Comparison of ENCODE assay signal across 8 cellular contexts in the genomic region with DNA sequence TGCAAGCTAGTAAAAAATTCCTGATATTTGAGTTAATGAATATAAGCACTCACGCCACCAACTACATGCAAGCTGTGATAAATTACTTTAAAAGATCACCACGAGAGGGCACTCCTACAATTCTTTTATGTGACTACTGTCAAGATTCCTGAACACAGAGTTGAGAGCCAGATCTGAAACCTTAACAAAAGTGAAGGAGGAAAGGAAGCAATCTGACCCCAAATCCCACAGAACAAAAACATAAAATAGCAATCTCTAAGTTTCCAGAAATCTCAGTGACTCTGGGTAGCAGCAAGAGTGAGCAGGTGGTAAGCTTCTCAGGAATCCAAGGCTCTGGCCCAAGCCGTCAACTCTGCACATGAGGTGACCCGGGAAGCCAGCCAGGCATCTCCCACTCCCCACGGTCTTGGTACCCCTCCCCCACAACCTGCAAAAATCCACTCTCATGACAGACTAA. TPM values are rescaled to one million over a fixed set of nuclear protein-coding genes. Genes with fewer than 3 reads are reported as not detected.
A peak's percentile ranks its signal among the peaks of the same experiment; 100 is the strongest.
DNase-seq lines count a peak whose midpoint lies in the region; ATAC-seq and TF ChIP-seq lines count a peak whose summit lies in the region.

No MANE protein-coding gene starts in this region.

- peak; percentile 53 for TF ChIP-seq CTCF in DOHH2 (IDR thresholded peaks at IDR 0.05; ENCODE audit: low read depth, low read length, poor library complexity, severe bottlenecking)

- H3K36me3 ChIP-seq in DOHH2 (ENCODE audit: control insufficient read depth, low read length) (peaks cover 52% of the 10 kb centered on the region), aorta (ENCODE audit: control insufficient read depth in 1 of 2, insufficient read depth in 2 of 2, low read length in 1 of 2) (no peaks in the 10 kb centered on the region)

- H3F3A ChIP-seq in DOHH2 (ENCODE audit: control insufficient read depth, insufficient read depth): peaks cover 6% of the 10 kb centered on the region

- H3K9me3 ChIP-seq in DOHH2 (ENCODE audit: control insufficient read depth, insufficient read depth, low read length) (no peaks in the 10 kb centered on the region), aorta (ENCODE audit: control insufficient read depth, low read length) (no peaks in the 10 kb centered on the region)

- no peak overlapping the region for H3K4me2 ChIP-seq in DOHH2 (ENCODE audit: low read length)

- no peaks in the 10 kb centered on the region for H3K79me2 ChIP-seq in DOHH2 (ENCODE audit: control insufficient read depth, low read length)

- no peaks in the 10 kb centered on the region for H3K27me3 ChIP-seq in DOHH2 (ENCODE audit: control insufficient read depth, low read length)
- no peaks in the 10 kb centered on the region for H3K27me3 ChIP-seq in aorta (ENCODE audit: control insufficient read depth in 1 of 2, insufficient read depth in 2 of 2, low read length in 1 of 2)

- 19 to 25% methylated on average over 5 of the region's 5 CpGs for WGBS in aorta, 2 donors

- DNase-seq in HT1080 (ENCODE audit: low read depth): peak; percentile 58
- DNase-seq in RPMI7951 (ENCODE audit: low read depth): peak; percentile 74
- DNase-seq in effector CD4-positive, alpha-beta T cell: peak; percentile 14
- peak; percentile 79 to 80 for DNase-seq in lung microvascular endothelial cell (ENCODE audit: low read depth in 2 of 2)
- DNase-seq in aorta: no peak

- no peak overlapping the region for H3K4me3 ChIP-seq in DOHH2 (ENCODE audit: low read length)
- H3K4me3 ChIP-seq in aorta (ENCODE audit: low read length in 2 of 2): no peak overlapping the region

- H4K20me1 ChIP-seq in DOHH2 (ENCODE audit: control insufficient read depth, insufficient read depth, low read depth, low read length): no peaks in the 10 kb centered on the region

- H3K9me2 ChIP-seq in DOHH2 (replicated peaks; ENCODE audit: control insufficient read depth, low read length): no peaks in the 10 kb centered on the region

- ATAC-seq in aorta (ENCODE audit: low FRiP score): peak; percentile 81
- ATAC-seq in GM18517 (IDR thresholded peaks at IDR 0.05; ENCODE audit: unreplicated experiment): no peak
- ATAC-seq in GM21390 (IDR thresholded peaks at IDR 0.05; ENCODE audit: unreplicated experiment): no peak

- H3K4me1 ChIP-seq in DOHH2 (ENCODE audit: control insufficient read depth, low read length): no peaks in the 10 kb centered on the region
- H3K4me1 ChIP-seq in aorta (ENCODE audit: control insufficient read depth in 1 of 2, insufficient read depth in 2 of 2, low read length in 2 of 2): no peaks in the 10 kb centered on the region

- H3K27ac ChIP-seq in DOHH2 (ENCODE audit: low read depth, low read length): no peak overlapping the region
- peak overlapping the region in 1 of 2 donors; percentile 2 for H3K27ac ChIP-seq in aorta (ENCODE audit: low read depth in 1 of 2, low read length in 2 of 2)

- intact Hi-C loops in aorta (cut with DNase I): loop anchor here (1.0 to 10.0 kb wide), 3 partner anchors 52 to 84 kb away; partner anchors contain the start of gene STAU1 (in 1 of the 2)

RNA-seq across cellular contexts. Expression of gene STAU1, which starts 55.1 kb away (rescaled TPM):
- total RNA-seq in HT1080 (2014; rRNA removed; shearing (Covaris generic)): 53.6 and 69.0 TPM in 2 replicates
- polyA plus RNA-seq in HT1080 (2015; cell fraction: cytosol; rRNA removed): 95.1 and 114 TPM in 2 replicates
- polyA plus RNA-seq in HT1080 (2015; cell fraction: nucleus; rRNA removed): 86.9 and 93.3 TPM in 2 replicates
- 62.3 and 66.9 TPM in 2 replicates for total RNA-seq in RPMI7951 (2014; rRNA removed; shearing (Covaris generic))
- 34.9 and 39.0 TPM in 2 replicates for total RNA-seq in lung microvascular endothelial cell
- total RNA-seq in aorta: 10 to 100 TPM; 72.5 to 81.3 TPM
- polyA plus RNA-seq in aorta: 10 to 100 TPM; 39.1 to 47.8 TPM

Comparison
In these comparisons a context has a peak if more than half of its experiments do, and no peak if none do; other contexts are left out.
1. DNase-seq: peak in HT1080 (single experiment), RPMI7951 (single experiment), effector CD4-positive, alpha-beta T cell (single experiment) and lung microvascular endothelial cell (2 of 2); none in aorta (0 of 2).